Comparison of ENCODE assay signal across 2 cellular contexts in the genomic region with DNA sequence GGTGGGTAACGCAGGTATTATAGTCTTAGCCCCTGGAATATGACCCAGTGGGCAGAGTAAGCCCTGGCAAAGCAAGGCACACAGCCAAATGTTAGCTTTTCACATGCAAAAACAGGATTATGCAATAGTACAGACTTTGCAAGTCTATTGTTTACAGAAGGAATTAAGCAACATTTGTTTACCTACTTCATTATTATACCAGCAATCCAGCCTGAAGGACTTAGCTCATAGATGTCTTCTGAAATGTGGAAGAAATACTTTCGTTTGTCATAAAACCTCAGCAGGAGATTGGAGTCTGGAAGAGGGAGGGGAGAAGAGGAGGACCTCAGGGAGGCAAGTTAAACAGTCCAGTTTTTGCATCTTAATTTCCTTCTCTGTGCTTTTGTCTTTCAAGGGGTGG.
TF ChIP-seq lines count a peak whose summit lies in the region.

No MANE protein-coding gene starts in this region.

TF ChIP-seq in Ishikawa, 13 proteins besides CTCF, POLR2A, EP300 and RAD21 (continued from another document):
- TF ChIP-seq, protein P1, sequence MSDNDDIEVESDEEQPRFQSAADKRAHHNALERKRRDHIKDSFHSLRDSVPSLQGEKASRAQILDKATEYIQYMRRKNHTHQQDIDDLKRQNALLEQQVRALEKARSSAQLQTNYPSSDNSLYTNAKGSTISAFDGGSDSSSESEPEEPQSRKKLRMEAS (IDR thresholded peaks at IDR 0.05) = no peak

TF ChIP-seq in liver, 16 proteins besides CTCF, POLR2A, EP300 and RAD21 (continued from another document):
- TF ChIP-seq, protein P2, sequence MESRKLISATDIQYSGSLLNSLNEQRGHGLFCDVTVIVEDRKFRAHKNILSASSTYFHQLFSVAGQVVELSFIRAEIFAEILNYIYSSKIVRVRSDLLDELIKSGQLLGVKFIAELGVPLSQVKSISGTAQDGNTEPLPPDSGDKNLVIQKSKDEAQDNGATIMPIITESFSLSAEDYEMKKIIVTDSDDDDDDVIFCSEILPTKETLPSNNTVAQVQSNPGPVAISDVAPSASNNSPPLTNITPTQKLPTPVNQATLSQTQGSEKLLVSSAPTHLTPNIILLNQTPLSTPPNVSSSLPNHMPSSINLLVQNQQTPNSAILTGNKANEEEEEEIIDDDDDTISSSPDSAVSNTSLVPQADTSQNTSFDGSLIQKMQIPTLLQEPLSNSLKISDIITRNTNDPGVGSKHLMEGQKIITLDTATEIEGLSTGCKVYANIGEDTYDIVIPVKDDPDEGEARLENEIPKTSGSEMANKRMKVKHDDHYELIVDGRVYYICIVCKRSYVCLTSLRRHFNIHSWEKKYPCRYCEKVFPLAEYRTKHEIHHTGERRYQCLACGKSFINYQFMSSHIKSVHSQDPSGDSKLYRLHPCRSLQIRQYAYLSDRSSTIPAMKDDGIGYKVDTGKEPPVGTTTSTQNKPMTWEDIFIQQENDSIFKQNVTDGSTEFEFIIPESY (IDR thresholded peaks at IDR 0.05) = no peak
- TF ChIP-seq JUND (IDR thresholded peaks at IDR 0.05) = peak; percentile 70 to 71
